ENCODE assay signal across 25 cellular contexts in the genomic region with DNA sequence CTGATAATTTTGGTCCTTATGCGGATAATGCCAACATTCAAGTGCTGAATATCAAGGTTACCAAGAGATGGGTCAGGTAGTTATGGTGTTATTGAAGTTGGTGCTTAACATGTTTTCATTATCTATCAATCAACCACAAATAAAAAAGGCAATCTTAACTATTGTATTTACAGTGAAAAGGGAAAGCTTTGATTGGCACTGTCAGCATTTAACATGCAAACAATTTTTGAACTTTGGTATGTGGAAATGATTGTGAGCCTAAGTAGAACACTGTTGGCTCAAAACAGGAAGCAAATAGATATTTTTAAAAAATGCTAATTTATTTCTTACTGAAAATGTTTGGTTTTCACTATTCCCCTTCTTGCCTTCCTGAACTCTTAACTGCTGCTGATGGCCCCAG.
"Had no signal": no experiment of that assay in that cellular context is flagged by ENCODE, and none has a peak within 500 bp of the region (broad histone marks: within the 10 kb centered on the region; RNA-seq: fewer than 3 reads in every experiment).

No MANE protein-coding gene starts in this region.

- H3K4me3 ChIP-seq: esophagus muscularis mucosa, gastroesophageal sphincter, heart left ventricle, hepatocyte, left ventricle myocardium inferior, lower lobe of right lung, mucosa of descending colon had no signal

- ATAC-seq: effector memory CD8-positive, alpha-beta T cell; foreskin keratinocyte; gastroesophageal sphincter; heart left ventricle; left colon; lower lobe of right lung; mucosa of descending colon; naive thymus-derived CD8-positive, alpha-beta T cell had no signal

- H3K4me1 ChIP-seq: foreskin keratinocyte, left ventricle myocardium inferior, lower lobe of right lung had no signal

- H3K4me2 ChIP-seq: hepatocyte had no signal

- H3K79me2 ChIP-seq: hepatocyte had no signal

- H3K36me3 ChIP-seq: esophagus muscularis mucosa, gastroesophageal sphincter, heart left ventricle, left ventricle myocardium inferior, lower lobe of right lung had no signal

- DNase-seq: cortex of kidney; effector CD8-positive, alpha-beta T cell; effector memory CD8-positive, alpha-beta T cell; endodermal cell; erythroblast; foreskin keratinocyte; heart left ventricle; hypothalamus; immature natural killer cell; islet precursor cell; kidney; kidney glomerular epithelial cell; left colon; left ventricle myocardium inferior; lower lobe of right lung; mesenchymal stem cell; mucosa of descending colon; naive B cell; naive thymus-derived CD8-positive, alpha-beta T cell had no signal

- H2AFZ ChIP-seq: hepatocyte had no signal

- H3K9me3 ChIP-seq: esophagus muscularis mucosa, gastroesophageal sphincter, heart left ventricle, left ventricle myocardium inferior, lower lobe of right lung, mucosa of descending colon had no signal

- FAIRE-seq: endometrium, frontal cortex, kidney had no signal

- H3K27me3 ChIP-seq: esophagus muscularis mucosa, foreskin keratinocyte, gastroesophageal sphincter, heart left ventricle, hepatocyte had no signal

- H3K27ac ChIP-seq: epithelial cell of prostate, esophagus muscularis mucosa, foreskin keratinocyte, gastroesophageal sphincter, heart left ventricle, hepatocyte, left ventricle myocardium inferior, lower lobe of right lung had no signal
